In genomic region chr11:67662142-67662805, GRCh38 we compare ENCODE assay signal across 31 cellular contexts. TPM values are rescaled to one million over a fixed set of nuclear protein-coding genes. Genes with fewer than 3 reads are reported as not detected.
"Had no signal": no experiment of that assay in that cellular context is flagged by ENCODE, and none has a peak within 500 bp of the region (broad histone marks: within the 10 kb centered on the region; RNA-seq: fewer than 3 reads in every experiment).

No MANE protein-coding gene starts in this region.

- H3K9me3 ChIP-seq: ascending aorta, body of pancreas, Peyer's patch, SJSA1 had no signal

- H3K36me3 ChIP-seq: ascending aorta, Peyer's patch, SJSA1 had no signal

- ATAC-seq: activated naive CD4-positive, alpha-beta T cell treated with anti-CD3 and anti-CD28 coated beads, Interleukin-2, amount 50 U/mL, for 72 hours; activated naive CD8-positive, alpha-beta T cell treated with anti-CD3 and anti-CD28 coated beads, Interleukin-2, amount 50 U/mL, for 24 hours; body of pancreas; SK-N-SH treated with all-trans-retinoic acid at 6 μM for 48 hours had no signal

- DNase-seq: activated B cell treated with CpG ODN at 0.5 μM for 24 hours; activated CD4-positive, alpha-beta memory T cell treated with anti-CD3 and anti-CD28 coated beads for 36 hours; activated CD4-positive, alpha-beta T cell treated with anti-CD3 and anti-CD28 coated beads for 1 hour; activated CD4-positive, alpha-beta T cell treated with anti-CD3 and anti-CD28 coated beads, Interleukin-2, amount 10 ng/mL, durations not matched to agents 7 days and 5 days; activated CD8-positive, alpha-beta memory T cell treated with anti-CD3 and anti-CD28 coated beads, Interleukin-2, amount 50 U/mL, for 48 hours; activated effector memory CD4-positive, alpha-beta T cell treated with Interleukin-2 at 50 U/mL for 16 hours; activated naive CD4-positive, alpha-beta T cell; activated naive CD8-positive, alpha-beta T cell treated with anti-CD3 and anti-CD28 coated beads, Interleukin-2, amount 50 U/mL, for 24 hours; activated T-cell treated with anti-CD3 and anti-CD28 coated beads, Interleukin-2, amount 50 U/mL, for 1 hour; amniotic stem cell; body of pancreas; central memory CD4-positive, alpha-beta T cell; NCI-H1048; NCI-H146; NCI-H187 treated with DMSO at 0.1 percent for 48 hours; NCI-H2081 treated with DMSO at 0.1 percent for 48 hours; NCI-H446; NCI-H524; SHP77; SW 1271; T-helper 9 cell had no signal

- H3K27ac ChIP-seq: ascending aorta, body of pancreas, Peyer's patch, SJSA1 had no signal

- H3K4me3 ChIP-seq: ascending aorta, body of pancreas, Peyer's patch, SJSA1 had no signal

- H3K4me1 ChIP-seq: body of pancreas, SJSA1 had no signal

- H3K27me3 ChIP-seq: ascending aorta, body of pancreas, Peyer's patch had no signal

RNA-seq across cellular contexts. Expression of gene ACY3, which starts 11.7 kb away (rescaled TPM):
- total RNA-seq: activated B cell treated with CpG ODN at 0.5 μM for 24 hours; ascending aorta; bronchial epithelial cell; chondrocyte; SJSA1; T-helper 1 cell treated with Interleukin-12 subunit alpha and Interleukin-12 subunit beta and Interleukin-4 antibody, amounts not matched to agents 30 ng/mL and 1 ng/mL, for 36 hours had no signal

RNA-seq across cellular contexts. Expression of gene ALDH3B2, which starts 12.1 kb away (rescaled TPM):
- total RNA-seq: activated B cell treated with CpG ODN at 0.5 μM for 24 hours; activated CD4-positive, alpha-beta memory T cell treated with anti-CD3 and anti-CD28 coated beads for 36 hours; activated CD4-positive, alpha-beta T cell treated with anti-CD3 and anti-CD28 coated beads, Interleukin-2, amount 10 ng/mL, durations not matched to agents 7 days and 5 days; activated naive CD4-positive, alpha-beta T cell treated with anti-CD3 and anti-CD28 coated beads, Interleukin-2, amount 50 U/mL, for 72 hours; ascending aorta; body of pancreas; chondrocyte; LHCN-M2; M059J; Peyer's patch; SJSA1; T-helper 1 cell treated with Interleukin-12 subunit alpha and Interleukin-12 subunit beta and Interleukin-4 antibody, amounts not matched to agents 30 ng/mL and 1 ng/mL, for 36 hours had no signal

RNA-seq across cellular contexts. Expression of gene TBX10, which starts 22.7 kb away (rescaled TPM):
- total RNA-seq: activated B cell treated with CpG ODN at 0.5 μM for 24 hours; activated CD4-positive, alpha-beta memory T cell treated with anti-CD3 and anti-CD28 coated beads for 36 hours; activated CD4-positive, alpha-beta T cell treated with anti-CD3 and anti-CD28 coated beads, Interleukin-2, amount 10 ng/mL, durations not matched to agents 7 days and 5 days; activated naive CD4-positive, alpha-beta T cell treated with anti-CD3 and anti-CD28 coated beads, Interleukin-2, amount 50 U/mL, for 72 hours; ascending aorta; body of pancreas; bronchial epithelial cell; chondrocyte; LHCN-M2; M059J; SJSA1; T-helper 1 cell treated with Interleukin-12 subunit alpha and Interleukin-12 subunit beta and Interleukin-4 antibody, amounts not matched to agents 30 ng/mL and 1 ng/mL, for 36 hours had no signal
